19 cellular contexts compared by ENCODE assay signal in genomic region chr1:199122085-199122484, GRCh38.
A peak's percentile ranks its signal among the peaks of the same experiment; 100 is the strongest.
DNase-seq lines count a peak whose midpoint lies in the region; ATAC-seq and TF ChIP-seq lines count a peak whose summit lies in the region.
"Had no signal": no experiment of that assay in that cellular context is flagged by ENCODE, and none has a peak within 500 bp of the region (broad histone marks: within the 10 kb centered on the region; RNA-seq: fewer than 3 reads in every experiment).

No MANE protein-coding gene starts in this region.

- H4K20me1 ChIP-seq in mammary epithelial cell (ENCODE audit: insufficient read depth, low read length), result no peaks in the 10 kb centered on the region

- H3K4me2 ChIP-seq in mammary epithelial cell (ENCODE audit: insufficient read depth, low read depth, low read length) (no peak overlapping the region), mesenchymal stem cell (ENCODE audit: low read length, poor library complexity, severe bottlenecking) (no peak overlapping the region)

- H3K9me3 Mint-ChIP-seq in WTC11, result no peaks in the 10 kb centered on the region

- POLR2A ChIA-PET in WTC11 (lab: Charles Lee), result no interaction called here

- H3K14ac ChIP-seq in mesenchymal stem cell (ENCODE audit: low read length in 2 of 2), result no peak overlapping the region

- peaks cover 12% of the 10 kb centered on the region for H3K4me1 Mint-ChIP-seq in WTC11

- WGBS in mammary epithelial cell (ENCODE audit: low coverage, missing lambda C conversion rate), result 83% methylated on average over 2 of the region's 2 CpGs
- 80% methylated on average over 1 of the region's 2 CpGs for WGBS in mesenchymal stem cell

- in situ Hi-C loops in mammary epithelial cell (cut with MboI; ENCODE audit: low sequenced_read_pairs in 2 of 2), result loop anchor here in 1 of 2 donors (25.0 kb wide), 1 partner anchor 360 kb away; no protein-coding TSS in a partner anchor

- TF ChIP-seq CTCF in mammary epithelial cell (conservative IDR thresholded peaks at IDR 0.05 in 1 of 2, IDR thresholded peaks at IDR 0.05 in 1 of 2; ENCODE audit: extremely low read depth in 1 of 2, insufficient read depth in 1 of 2, low read depth in 1 of 2, low read length in 2 of 2), result no peak
- no peak for TF ChIP-seq CTCF in breast epithelium (IDR thresholded peaks at IDR 0.05)
- TF ChIP-seq CTCF in WTC11 (IDR thresholded peaks at IDR 0.05), result no peak

- peaks cover 6% of the 10 kb centered on the region for H3K4me1 ChIP-seq in mammary epithelial cell (ENCODE audit: insufficient read depth, low read length)
- no peaks in the 10 kb centered on the region for H3K4me1 ChIP-seq in breast epithelium
- no peaks in the 10 kb centered on the region for H3K4me1 ChIP-seq in mesenchymal stem cell (ENCODE audit: control insufficient read depth, insufficient read depth, low read depth, low read length)

- CTCF ChIA-PET in mammary epithelial cell (lab: Charles Lee; ENCODE audit: low non-redundant PET), result no interaction called here
- CTCF ChIA-PET in WTC11 (lab: Charles Lee), result no interaction called here

- H2BK120ac ChIP-seq in mesenchymal stem cell (ENCODE audit: low read depth, low read length), result no peak overlapping the region

- H2BK15ac ChIP-seq in mesenchymal stem cell (ENCODE audit: low read depth, poor library complexity, severe bottlenecking), result no peak overlapping the region

- intact Hi-C loops in mammary epithelial cell (cut with micrococcal nuclease) (no loop called here), breast epithelium (cut with DNase I; ENCODE audit: low total_unique reads) (no loop called here)

- H3K27ac Mint-ChIP-seq in WTC11, result no peak overlapping the region

- H3K27ac ChIP-seq in mammary epithelial cell (ENCODE audit: insufficient read depth, low read depth, low read length), result peak overlapping the region; percentile 63
- no peak overlapping the region for H3K27ac ChIP-seq in breast epithelium
- H3K27ac ChIP-seq in mesenchymal stem cell (ENCODE audit: low read length, poor library complexity, severe bottlenecking), result peak overlapping the region; percentile 38
- H3K27ac ChIP-seq: 22Rv1 had no signal

- no peaks in the 10 kb centered on the region for H3K36me3 Mint-ChIP-seq in WTC11

- H2BK5ac ChIP-seq in mesenchymal stem cell (ENCODE audit: low read depth, low read length, poor library complexity, severe bottlenecking), result no peak overlapping the region

- H3K9me3 ChIP-seq in mammary epithelial cell (replicated peaks; ENCODE audit: insufficient read depth, low read length), result no peaks in the 10 kb centered on the region
- no peaks in the 10 kb centered on the region for H3K9me3 ChIP-seq in breast epithelium
- H3K9me3 ChIP-seq in mesenchymal stem cell (ENCODE audit: control insufficient read depth, low read length), result no peaks in the 10 kb centered on the region

- H3K79me2 ChIP-seq in mammary epithelial cell (ENCODE audit: insufficient read depth, low read length), result no peaks in the 10 kb centered on the region

- no peaks in the 10 kb centered on the region for H3K36me3 ChIP-seq in mammary epithelial cell (ENCODE audit: insufficient read depth, low read length)
- H3K36me3 ChIP-seq in breast epithelium, result no peaks in the 10 kb centered on the region
- H3K36me3 ChIP-seq in mesenchymal stem cell (ENCODE audit: control insufficient read depth in 1 of 2, insufficient read depth in 2 of 2, low read depth in 1 of 2, low read length in 2 of 2), result no peaks in the 10 kb centered on the region

- DNase-seq in mammary epithelial cell (no peak), breast epithelium (ENCODE audit: low spot score in 2 of 2) (no peak), WTC11 (ENCODE audit: low spot score) (no peak), mesenchymal stem cell (no peak), nucleus accumbens (lab: John Stamatoyannopoulos, UW) (no peak), MV-4-11 (lab: John Stamatoyannopoulos, UW) (no peak)
- DNase-seq in stimulated activated CD8-positive, alpha-beta memory T cell treated with anti-CD3 and anti-CD28 coated beads, Interleukin-4, amount 100 ng/mL, for 48 hours, result no peak
- DNase-seq: GF-D8, GOT3, HCEC 1CT, Kasumi-1, NCI-H1417, NCI-H1694 treated with DMSO at 0.1 percent for 48 hours, NCI-H446, NCI-H526, OCI-M1, SHP77 had no signal

- no peak overlapping the region for H3K4me3 Mint-ChIP-seq in WTC11

- H3K27me3 Mint-ChIP-seq in WTC11 (ENCODE audit: low read depth), result no peaks in the 10 kb centered on the region

- no peak overlapping the region for H4K91ac ChIP-seq in mesenchymal stem cell (ENCODE audit: low read length)

- H3K23ac ChIP-seq in mesenchymal stem cell (ENCODE audit: low read length in 2 of 2), result no peak overlapping the region

- no peak overlapping the region for H3K4me3 ChIP-seq in mammary epithelial cell (replicated peaks in 1 of 3; ENCODE audit: insufficient read depth in 1 of 3, low read depth in 2 of 3, low read length in 3 of 3)
- H3K4me3 ChIP-seq in breast epithelium, result no peak overlapping the region
- H3K4me3 ChIP-seq in mesenchymal stem cell (ENCODE audit: insufficient read depth in 1 of 2, low read depth in 1 of 2, low read length in 2 of 2), result no peak overlapping the region

- no peak for ATAC-seq in WTC11
- ATAC-seq in HG02852 (IDR thresholded peaks at IDR 0.05; ENCODE audit: unreplicated experiment), result no peak

- H3K4ac ChIP-seq in mesenchymal stem cell (ENCODE audit: low read depth in 1 of 2, low read length in 2 of 2), result no peak overlapping the region

- H2AFZ ChIP-seq in mammary epithelial cell (ENCODE audit: low read depth, low read length) (no peak overlapping the region), mesenchymal stem cell (ENCODE audit: low read depth, low read length) (no peak overlapping the region)

- H2AK5ac ChIP-seq in mesenchymal stem cell (ENCODE audit: low read length, severe bottlenecking), result peak overlapping the region; percentile 92

- dilution Hi-C loops in mammary epithelial cell (cut with HindIII; ENCODE audit: low sequenced_read_pairs), result no loop called here

- H3K9ac ChIP-seq in mammary epithelial cell (ENCODE audit: insufficient read depth, low read length) (no peak overlapping the region), mesenchymal stem cell (ENCODE audit: low read length) (no peak overlapping the region)

- H3K27me3 ChIP-seq in mammary epithelial cell (ENCODE audit: insufficient read depth, low read length) (no peaks in the 10 kb centered on the region), breast epithelium (no peaks in the 10 kb centered on the region), mesenchymal stem cell (ENCODE audit: control insufficient read depth in 1 of 2, insufficient read depth in 1 of 2, low read length in 2 of 2) (no peaks in the 10 kb centered on the region)

- no peaks in the 10 kb centered on the region for H3K79me1 ChIP-seq in mesenchymal stem cell (replicated peaks; ENCODE audit: low read length, poor library complexity, severe bottlenecking)

- no TSS peak for BruUV-seq in mammary epithelial cell (replicated peaks; lab: Mats Ljungman, UMichigan)

- H2BK12ac ChIP-seq in mesenchymal stem cell (ENCODE audit: low read length in 2 of 2), result peak overlapping the region in 1 of 2 experiments; percentile 63

- no peak overlapping the region for H4K8ac ChIP-seq in mesenchymal stem cell (ENCODE audit: low read length)

- no peak overlapping the region for H3K18ac ChIP-seq in mesenchymal stem cell (ENCODE audit: low read depth in 1 of 2, low read length in 2 of 2)

- no peak for TF ChIP-seq POLR2A in breast epithelium (IDR thresholded peaks at IDR 0.05)

TF ChIP-seq in WTC11, 78 proteins besides CTCF, POLR2A, EP300 and RAD21:
- no peak for TF ChIP-seq ZNF396 (CRISPR knock-in tag; IDR thresholded peaks at IDR 0.05; ENCODE audit: borderline replicate concordance)
- peak; percentile 97 for TF ChIP-seq HMGA2 (CRISPR knock-in tag; IDR thresholded peaks at IDR 0.05)
- no peak for TF ChIP-seq USF2 (CRISPR knock-in tag; IDR thresholded peaks at IDR 0.05)
- no peak for TF ChIP-seq PRRX2 (CRISPR knock-in tag; IDR thresholded peaks at IDR 0.05)

Comparison
In these comparisons a context has a peak if more than half of its experiments do, and no peak if none do; other contexts are left out.
1. H3K27ac ChIP-seq: peak in mammary epithelial cell (single experiment) and mesenchymal stem cell (single experiment); none in breast epithelium (0 of 2).